ENCODE assay signal across 13 cellular contexts in the genomic region with DNA sequence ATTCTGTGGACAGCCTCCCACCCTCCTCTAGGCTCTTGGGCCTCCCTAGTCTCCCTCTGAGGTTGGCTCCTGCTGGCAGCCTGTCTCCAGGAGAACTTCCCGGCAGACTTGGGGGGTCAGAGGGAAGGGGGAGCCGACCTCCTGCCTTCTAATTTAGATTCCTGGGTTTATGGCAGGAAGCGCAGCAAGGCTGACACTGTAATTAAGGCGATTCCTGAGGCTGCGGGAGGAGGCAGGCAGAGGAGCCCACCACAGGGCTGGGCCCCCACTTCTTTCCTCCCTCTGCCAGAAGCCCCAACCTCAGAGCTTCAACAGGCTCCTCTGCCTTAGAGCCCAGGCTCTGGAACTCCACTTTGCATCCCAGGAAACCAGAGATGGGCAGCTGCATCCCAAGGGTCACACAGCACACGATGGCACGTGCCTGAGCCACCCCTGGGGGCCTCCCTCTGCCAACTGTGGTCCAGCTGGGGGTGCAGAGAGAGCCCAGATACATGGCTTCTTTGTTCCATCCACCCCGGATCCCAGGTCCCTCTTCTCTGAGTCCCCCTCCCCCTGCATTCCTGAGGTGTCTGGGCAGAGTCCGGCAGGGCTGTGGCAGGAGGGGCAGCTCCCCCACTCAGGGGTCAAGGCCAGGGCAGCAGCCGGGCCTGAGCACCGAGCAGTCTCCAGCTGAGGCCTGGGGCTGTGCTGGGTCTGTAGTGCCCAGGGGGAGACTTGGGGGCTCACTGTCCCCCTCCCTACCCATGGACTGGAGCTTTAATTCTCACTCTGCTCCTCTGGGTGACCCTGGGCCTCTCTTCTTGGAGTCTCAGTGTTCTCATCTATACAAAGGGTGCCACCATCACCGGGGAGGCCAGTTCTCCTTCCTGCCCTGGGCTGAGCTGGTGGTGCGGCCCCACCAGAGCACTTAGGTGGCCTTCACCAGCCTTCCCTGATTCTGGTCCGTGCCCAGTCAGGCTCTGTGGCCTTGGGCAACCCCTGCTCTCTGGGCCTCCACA. TPM values are rescaled to one million over a fixed set of nuclear protein-coding genes. Genes with fewer than 3 reads are reported as not detected.
A peak's percentile ranks its signal among the peaks of the same experiment; 100 is the strongest.
DNase-seq lines count a peak whose midpoint lies in the region; TF ChIP-seq lines count a peak whose summit lies in the region.
"Had no signal": no experiment of that assay in that cellular context is flagged by ENCODE, and none has a peak within 500 bp of the region (broad histone marks: within the 10 kb centered on the region; RNA-seq: fewer than 3 reads in every experiment).

No MANE protein-coding gene starts in this region.

- peak overlapping the region; percentile 47; the same call in 1 of the 2 replicates for H2AFZ ChIP-seq in SK-N-SH (ENCODE audit: low read depth)

- WGBS in SK-N-SH (ENCODE audit: low lambda C conversion rate): 72% methylated on average over 6 of the region's 14 CpGs
- WGBS in esophagus muscularis mucosa: 81% methylated on average over 9 of the region's 14 CpGs

- H3K4me3 ChIP-seq in SK-N-SH (ENCODE audit: low read depth in 2 of 2, low read length in 1 of 2) (no peak overlapping the region; a peak in 1 of 4 replicates), esophagus muscularis mucosa (no peak overlapping the region)

- H3K27me3 ChIP-seq in SK-N-SH (ENCODE audit: insufficient read depth) (no peaks in the 10 kb centered on the region), esophagus muscularis mucosa (no peaks in the 10 kb centered on the region)

- CTCF ChIA-PET in SK-N-SH (lab: Yijun Ruan, JAX): interaction anchor here (1.5 to 2.2 kb wide), 3 partner anchors 31 to 76 kb away, joined by 4 to 13 read pairs (median 9); no protein-coding TSS in a partner anchor

- H3K9me3 ChIP-seq in SK-N-SH (no peaks in the 10 kb centered on the region), esophagus muscularis mucosa (peaks cover 0 to 9% (median 6%) of the 10 kb centered on the region in 4 donors)

- H4K20me1 ChIP-seq in SK-N-SH (ENCODE audit: insufficient read depth): no peaks in the 10 kb centered on the region

- POLR2A ChIA-PET in SK-N-SH (lab: Yijun Ruan, JAX): no interaction called here

- intact Hi-C loops in esophagus muscularis mucosa (cut with DNase I): no loop called here

- peaks cover 17 to 24% of the 10 kb centered on the region in 2 experiments; a peak in 3 of 4 replicates for H3K4me1 ChIP-seq in SK-N-SH (ENCODE audit: control insufficient read depth in 1 of 2, insufficient read depth in 2 of 2, low read depth in 1 of 2, low read length in 1 of 2)
- H3K4me1 ChIP-seq in esophagus muscularis mucosa: peaks cover 0 to 19% (median 11%) of the 10 kb centered on the region in 4 donors

- TF ChIP-seq RAD21 in SK-N-SH (IDR thresholded peaks at IDR 0.05; ENCODE audit: low read length): no peak

- peaks cover 8% of the 10 kb centered on the region for H3F3A ChIP-seq in SK-N-SH (replicated peaks; ENCODE audit: insufficient read depth)

- H3K79me2 ChIP-seq in SK-N-SH (ENCODE audit: insufficient read depth): no peaks in the 10 kb centered on the region

- peak; percentile 78 for DNase-seq in GM03348 (ENCODE audit: low spot score)
- DNase-seq in SK-N-SH: peak; percentile 60
- DNase-seq in kidney glomerular epithelial cell (lab: John Stamatoyannopoulos, UW): peak; percentile 26
- DNase-seq in retina: peak; percentile 80
- DNase-seq in esophagus muscularis mucosa (ENCODE audit: extremely low spot score): no peak
- DNase-seq in HT-29 (ENCODE audit: low spot score): no peak
- DNase-seq in NCI-H510A treated with DMSO at 0.1 percent for 48 hours (lab: John Stamatoyannopoulos, UW): no peak
- no peak for DNase-seq in NCI-H774 (lab: John Stamatoyannopoulos, UW)
- DNase-seq: activated CD4-positive, alpha-beta memory T cell treated with anti-CD3 and anti-CD28 coated beads, Interleukin-2, amount 10 ng/mL, durations not matched to agents 7 days and 5 days; activated gamma-delta T cell; head of caudate nucleus; mammary epithelial cell; NCI-H524 had no signal

- H3K36me3 ChIP-seq in SK-N-SH (replicated peaks in 1 of 2; ENCODE audit: control insufficient read depth in 1 of 2, insufficient read depth in 2 of 2, low read length in 1 of 2): no peaks in the 10 kb centered on the region
- H3K36me3 ChIP-seq in esophagus muscularis mucosa: no peaks in the 10 kb centered on the region

- H3K27ac ChIP-seq in SK-N-SH (ENCODE audit: low read depth in 2 of 2, low read length in 1 of 2) (peak overlapping the region; percentile 3 to 42; a peak in 2 of 4 replicates), esophagus muscularis mucosa (replicated peaks in 1 of 4) (no peak overlapping the region)

- no peaks in the 10 kb centered on the region for H3K9me2 ChIP-seq in SK-N-SH

- no peak for TF ChIP-seq POLR2A in esophagus muscularis mucosa (IDR thresholded peaks at IDR 0.05; ENCODE audit: low read depth)

- peak overlapping the region; percentile 30; the same call in 1 of the 2 replicates for H3K9ac ChIP-seq in SK-N-SH

- H3K4me2 ChIP-seq in SK-N-SH: peak overlapping the region; percentile 59; the same call in 1 of the 2 replicates

- TF ChIP-seq EP300 in SK-N-SH (IDR thresholded peaks at IDR 0.05; ENCODE audit: borderline replicate concordance in 1 of 2, low read depth in 1 of 2, low read length in 1 of 2): no peak; a peak in 1 of 4 replicates
- no peak for TF ChIP-seq EP300 in esophagus muscularis mucosa (IDR thresholded peaks at IDR 0.05)

- TF ChIP-seq CTCF in SK-N-SH (IDR thresholded peaks at IDR 0.05) (no peak), esophagus muscularis mucosa (IDR thresholded peaks at IDR 0.05) (no peak)

TF ChIP-seq in SK-N-SH, 30 proteins besides CTCF, POLR2A, EP300 and RAD21:
- TF ChIP-seq RXRA (IDR thresholded peaks at IDR 0.05; ENCODE audit: borderline replicate concordance, low read depth) (peak; percentile 97), TCF12 (IDR thresholded peaks at IDR 0.05) (peak; percentile 54), CHD2 (IDR thresholded peaks at IDR 0.05; ENCODE audit: low read length, partially characterized antibody) (no peak), EZH2phosphoT487 (IDR thresholded peaks at IDR 0.05; ENCODE audit: borderline replicate concordance, low read depth) (no peak), SIN3A (IDR thresholded peaks at IDR 0.05; ENCODE audit: borderline replicate concordance, low read depth, low read length) (no peak)
- TF ChIP-seq, protein P1, sequence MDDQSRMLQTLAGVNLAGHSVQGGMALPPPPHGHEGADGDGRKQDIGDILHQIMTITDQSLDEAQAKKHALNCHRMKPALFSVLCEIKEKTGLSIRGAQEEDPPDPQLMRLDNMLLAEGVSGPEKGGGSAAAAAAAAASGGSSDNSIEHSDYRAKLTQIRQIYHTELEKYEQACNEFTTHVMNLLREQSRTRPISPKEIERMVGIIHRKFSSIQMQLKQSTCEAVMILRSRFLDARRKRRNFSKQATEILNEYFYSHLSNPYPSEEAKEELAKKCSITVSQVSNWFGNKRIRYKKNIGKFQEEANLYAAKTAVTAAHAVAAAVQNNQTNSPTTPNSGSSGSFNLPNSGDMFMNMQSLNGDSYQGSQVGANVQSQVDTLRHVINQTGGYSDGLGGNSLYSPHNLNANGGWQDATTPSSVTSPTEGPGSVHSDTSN (IDR thresholded peaks at IDR 0.05): no peak
TF ChIP-seq in SK-N-SH: peak in this region for 2.

RNA-seq across cellular contexts. Expression of a gene that starts 39.4 kb away (rescaled TPM):
- polyA plus RNA-seq in SK-N-SH (2012; rRNA removed): 0.97 and 1.6 TPM in 2 replicates
- polyA plus RNA-seq in SK-N-SH (2012; cell fraction: cytosol; rRNA removed): 0.71 and 1.2 TPM in 2 replicates
- polyA plus RNA-seq in SK-N-SH (2012; cell fraction: nucleus; rRNA removed): 0.95 and 2.1 TPM in 2 replicates
- under 1 TPM in 2 of 4 donors, not detected in 2; 0.33 to 0.39 TPM for total RNA-seq in esophagus muscularis mucosa
- 0.34 and 0.43 TPM in 2 replicates for total RNA-seq in HT-29 (2014; rRNA removed; shearing (Covaris generic))

RNA-seq across cellular contexts. Expression of a gene that starts 43.0 kb away (rescaled TPM):
- 82.2 and 126 TPM in 2 replicates for polyA plus RNA-seq in SK-N-SH (2012; rRNA removed)
- 47.2 and 71.1 TPM in 2 replicates for polyA plus RNA-seq in SK-N-SH (2012; cell fraction: cytosol; rRNA removed)
- 164 and 170 TPM in 2 replicates for polyA plus RNA-seq in SK-N-SH (2012; cell fraction: nucleus; rRNA removed)
- total RNA-seq in esophagus muscularis mucosa: 10 to 100 TPM in 2 of 4 donors, 1 to 10 TPM in 2; 5.8 to 15.7 (median 11.3) TPM
- 302 and 331 TPM in 2 replicates for total RNA-seq in HT-29 (2014; rRNA removed; shearing (Covaris generic))
- total RNA-seq: activated CD4-positive, alpha-beta memory T cell treated with anti-CD3 and anti-CD28 coated beads, Interleukin-2, amount 10 ng/mL, durations not matched to agents 7 days and 5 days had no signal

Comparison
In these comparisons a context has a peak if more than half of its experiments do, and no peak if none do; other contexts are left out.
1. DNase-seq: peak in GM03348 (single experiment), SK-N-SH (single experiment), kidney glomerular epithelial cell (single experiment) and retina (single experiment); none in esophagus muscularis mucosa (single experiment), HT-29 (single experiment), NCI-H510A treated with DMSO at 0.1 percent for 48 hours (single experiment) and NCI-H774 (single experiment).
2. H3K27ac ChIP-seq: peak in SK-N-SH (2 of 2); none in esophagus muscularis mucosa (0 of 4).
3. RNA of a gene that starts 43.0 kb away (total RNA-seq): 302 to 331 TPM in HT-29; 5.8 to 15.7 TPM in esophagus muscularis mucosa; every median in the first group is over 10 times any median in the second.